In genomic region chr13:51912511-51913225, GRCh38 we compare ENCODE assay signal across 1 cellular context.
TF ChIP-seq lines count a peak whose summit lies in the region.

No MANE protein-coding gene starts in this region.

TF ChIP-seq in K562, 482 proteins besides CTCF, POLR2A, EP300 and RAD21:
- TF ChIP-seq USF2 (CRISPR knock-in tag; IDR thresholded peaks at IDR 0.05) (no peak), ZNF175 (CRISPR knock-in tag; IDR thresholded peaks at IDR 0.05; ENCODE audit: low read depth) (no peak), CHD2 (IDR thresholded peaks at IDR 0.05; ENCODE audit: low read depth, low read length) (no peak), PTRF (tag; IDR thresholded peaks at IDR 0.05) (no peak), TFE3 (CRISPR knock-in tag; IDR thresholded peaks at IDR 0.05) (no peak), ZNF431 (CRISPR knock-in tag; IDR thresholded peaks at IDR 0.05) (peak; percentile 83), PKNOX1 (IDR thresholded peaks at IDR 0.05) (no peak), SPI1 (IDR thresholded peaks at IDR 0.05; ENCODE audit: borderline replicate concordance, low read depth, low read length) (peak; percentile 97)
- TF ChIP-seq, protein P1, sequence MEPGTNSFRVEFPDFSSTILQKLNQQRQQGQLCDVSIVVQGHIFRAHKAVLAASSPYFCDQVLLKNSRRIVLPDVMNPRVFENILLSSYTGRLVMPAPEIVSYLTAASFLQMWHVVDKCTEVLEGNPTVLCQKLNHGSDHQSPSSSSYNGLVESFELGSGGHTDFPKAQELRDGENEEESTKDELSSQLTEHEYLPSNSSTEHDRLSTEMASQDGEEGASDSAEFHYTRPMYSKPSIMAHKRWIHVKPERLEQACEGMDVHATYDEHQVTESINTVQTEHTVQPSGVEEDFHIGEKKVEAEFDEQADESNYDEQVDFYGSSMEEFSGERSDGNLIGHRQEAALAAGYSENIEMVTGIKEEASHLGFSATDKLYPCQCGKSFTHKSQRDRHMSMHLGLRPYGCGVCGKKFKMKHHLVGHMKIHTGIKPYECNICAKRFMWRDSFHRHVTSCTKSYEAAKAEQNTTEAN (CRISPR knock-in tag; IDR thresholded peaks at IDR 0.05) = no peak
- TF ChIP-seq, protein P2, sequence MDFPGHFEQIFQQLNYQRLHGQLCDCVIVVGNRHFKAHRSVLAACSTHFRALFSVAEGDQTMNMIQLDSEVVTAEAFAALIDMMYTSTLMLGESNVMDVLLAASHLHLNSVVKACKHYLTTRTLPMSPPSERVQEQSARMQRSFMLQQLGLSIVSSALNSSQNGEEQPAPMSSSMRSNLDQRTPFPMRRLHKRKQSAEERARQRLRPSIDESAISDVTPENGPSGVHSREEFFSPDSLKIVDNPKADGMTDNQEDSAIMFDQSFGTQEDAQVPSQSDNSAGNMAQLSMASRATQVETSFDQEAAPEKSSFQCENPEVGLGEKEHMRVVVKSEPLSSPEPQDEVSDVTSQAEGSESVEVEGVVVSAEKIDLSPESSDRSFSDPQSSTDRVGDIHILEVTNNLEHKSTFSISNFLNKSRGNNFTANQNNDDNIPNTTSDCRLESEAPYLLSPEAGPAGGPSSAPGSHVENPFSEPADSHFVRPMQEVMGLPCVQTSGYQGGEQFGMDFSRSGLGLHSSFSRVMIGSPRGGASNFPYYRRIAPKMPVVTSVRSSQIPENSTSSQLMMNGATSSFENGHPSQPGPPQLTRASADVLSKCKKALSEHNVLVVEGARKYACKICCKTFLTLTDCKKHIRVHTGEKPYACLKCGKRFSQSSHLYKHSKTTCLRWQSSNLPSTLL (IDR thresholded peaks at IDR 0.05) = no peak
